ENCODE assay signal across 8 cellular contexts in the genomic region with DNA sequence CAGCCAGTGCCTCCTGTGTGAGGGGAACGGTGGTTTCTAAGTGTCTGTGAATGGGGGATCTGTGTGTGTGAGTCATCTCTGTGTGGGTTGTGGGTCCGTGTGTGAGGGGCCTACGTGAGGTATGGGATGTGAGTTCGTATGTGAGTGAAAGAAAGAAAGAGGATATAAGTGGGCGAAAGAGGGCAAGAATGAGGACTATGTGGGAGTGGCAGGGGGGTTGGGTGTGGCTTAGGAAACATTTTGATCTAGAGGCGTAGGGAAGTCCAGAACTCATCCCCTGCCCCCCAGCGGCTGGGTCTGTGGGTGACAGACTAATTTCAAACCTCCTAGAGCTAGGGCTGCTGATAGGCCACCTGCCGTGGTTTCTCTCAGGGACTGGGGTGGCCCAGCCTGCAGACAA. TPM values are rescaled to one million over a fixed set of nuclear protein-coding genes. Genes with fewer than 3 reads are reported as not detected.
DNase-seq lines count a peak whose midpoint lies in the region; ATAC-seq lines count a peak whose summit lies in the region.

No MANE protein-coding gene starts in this region.

- peak; percentile 78 for ATAC-seq in GM18870 (IDR thresholded peaks at IDR 0.05; ENCODE audit: unreplicated experiment)
- ATAC-seq in HG02981 (IDR thresholded peaks at IDR 0.05; ENCODE audit: unreplicated experiment) = peak; percentile 94
- ATAC-seq in activated CD4-positive, CD25-positive, alpha-beta regulatory T cell treated with anti-CD3 and anti-CD28 coated beads, Interleukin-2, amount 50 U/mL, for 24 hours = peak; percentile 82 to 85
- ATAC-seq in left cardiac atrium = no peak

- peak; percentile 3 to 68 for DNase-seq in stimulated activated CD4-positive, alpha-beta T cell treated with anti-CD3 and anti-CD28 coated beads, Interleukin-12 subunit alpha, Interleukin-12 subunit beta, amount 100 ng/mL, for 24 hours (ENCODE audit: low read depth in 2 of 2)
- DNase-seq in left cardiac atrium (no peak), NCI-H1105 (lab: John Stamatoyannopoulos, UW) (no peak), DMS 273 (lab: John Stamatoyannopoulos, UW; ENCODE audit: unreplicated experiment) (no peak), inferior parietal cortex (ENCODE audit: extremely low spot score) (no peak)

- intact Hi-C loops in left cardiac atrium (cut with DNase I) = no loop called here

RNA-seq across cellular contexts. Expression of a gene that starts 35.5 kb away (rescaled TPM):
- 10 to 100 TPM in 1 of 2 donors, 1 to 10 TPM in 1; 8.8 to 12.4 TPM for total RNA-seq in left cardiac atrium

Comparison
In these comparisons a context has a peak if more than half of its experiments do, and no peak if none do; other contexts are left out.
1. ATAC-seq: peak in GM18870 (single experiment), HG02981 (single experiment) and activated CD4-positive, CD25-positive, alpha-beta regulatory T cell treated with anti-CD3 and anti-CD28 coated beads, Interleukin-2, amount 50 U/mL, for 24 hours (2 of 2); none in left cardiac atrium (0 of 2).
2. DNase-seq: peak in stimulated activated CD4-positive, alpha-beta T cell treated with anti-CD3 and anti-CD28 coated beads, Interleukin-12 subunit alpha, Interleukin-12 subunit beta, amount 100 ng/mL, for 24 hours (2 of 2); none in left cardiac atrium (single experiment), NCI-H1105 (single experiment), DMS 273 (single experiment) and inferior parietal cortex (single experiment).